ENCODE assay signal across 8 cellular contexts in the genomic region with DNA sequence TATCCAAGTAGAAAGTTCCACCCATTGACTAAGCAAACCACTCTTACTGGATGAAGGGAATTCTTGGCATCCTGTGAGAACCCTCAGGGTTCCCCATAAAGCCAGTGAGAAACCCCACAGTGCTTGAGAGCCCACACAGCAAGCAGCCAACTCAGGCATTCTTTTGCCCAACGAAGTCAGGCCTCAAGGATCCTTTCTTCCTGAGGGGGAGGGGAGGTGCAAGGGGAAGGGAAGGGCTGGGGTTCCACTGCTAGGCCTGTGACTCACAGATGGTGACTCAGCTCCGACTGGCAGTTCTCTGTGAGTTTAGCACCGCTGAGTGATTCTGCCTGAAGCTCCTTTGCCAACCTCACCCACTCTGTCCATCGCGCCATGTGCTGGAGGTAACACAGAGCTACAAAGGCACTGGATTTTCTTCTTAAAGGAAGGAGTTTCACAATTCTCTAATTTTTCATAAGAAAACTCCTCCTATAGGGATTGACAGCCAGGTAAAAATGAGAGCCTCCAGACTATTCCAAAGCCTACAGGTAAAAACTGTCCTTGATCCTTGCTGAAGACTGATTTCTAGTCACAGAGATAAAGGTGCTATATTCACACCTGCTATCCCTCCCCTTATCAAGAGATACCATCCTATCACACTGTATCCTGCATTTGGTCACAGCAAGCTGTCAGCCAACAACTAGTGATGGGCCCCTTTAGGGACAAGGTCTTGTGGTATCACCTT. TPM values are rescaled to one million over a fixed set of nuclear protein-coding genes. Genes with fewer than 3 reads are reported as not detected.
DNase-seq lines count a peak whose midpoint lies in the region; ATAC-seq and TF ChIP-seq lines count a peak whose summit lies in the region.

No MANE protein-coding gene starts in this region.

- peak overlapping the region; percentile 28; the same call in 1 of the 2 replicates for H3K27ac ChIP-seq in BLaER1

- H3K9me3 ChIP-seq in BLaER1, result no peaks in the 10 kb centered on the region

- ATAC-seq in left lobe of liver (peak; percentile 1), GM18858 (IDR thresholded peaks at IDR 0.05; ENCODE audit: unreplicated experiment) (no peak), HG02884 (IDR thresholded peaks at IDR 0.05; ENCODE audit: unreplicated experiment) (no peak)

- H3K4me3 ChIP-seq in BLaER1, result peak overlapping the region; percentile 99; the same call in 1 of the 2 replicates

- H3K4me1 ChIP-seq in BLaER1, result peaks cover 86% of the 10 kb centered on the region

- H3K9ac ChIP-seq in BLaER1, result peak overlapping the region; percentile 53; the same call in 1 of the 2 replicates

- peaks cover 77% of the 10 kb centered on the region for H3K4me1 Mint-ChIP-seq in chondrocyte (ENCODE audit: low read depth)

- peaks cover 85% of the 10 kb centered on the region for H3K36me3 ChIP-seq in BLaER1

- no peak for TF ChIP-seq CTCF in chondrocyte (IDR thresholded peaks at IDR 0.05)

- peaks cover 52% of the 10 kb centered on the region for H3K36me3 Mint-ChIP-seq in chondrocyte (ENCODE audit: low read depth)

- DNase-seq in LHCN-M2 (ENCODE audit: low read depth) (peak; percentile 99), chondrocyte (ENCODE audit: low spot score) (no peak), left lobe of liver (ENCODE audit: low spot score) (no peak)
- DNase-seq in activated CD4-positive, alpha-beta T cell treated with anti-CD3 and anti-CD28 coated beads for 48 hours, result peak; percentile 91
- DNase-seq in stimulated activated CD4-positive, alpha-beta T cell treated with anti-CD3 and anti-CD28 coated beads, Interleukin-4, amount 100 ng/mL, for 4 hours, result peak; percentile 73 to 93

- peaks cover 98% of the 10 kb centered on the region for H4K20me1 ChIP-seq in BLaER1

- no peaks in the 10 kb centered on the region for H3K27me3 ChIP-seq in BLaER1

- no peaks in the 10 kb centered on the region for H3K27me3 Mint-ChIP-seq in chondrocyte (ENCODE audit: low read depth)

- H3K4me3 Mint-ChIP-seq in chondrocyte (ENCODE audit: unreplicated experiment), result peak overlapping the region; percentile 81

- H3K4me2 ChIP-seq in BLaER1, result peak overlapping the region; percentile 93

- H3K9me3 Mint-ChIP-seq in chondrocyte (ENCODE audit: low read depth), result no peaks in the 10 kb centered on the region

- peak overlapping the region; percentile 98 for H3K27ac Mint-ChIP-seq in chondrocyte (ENCODE audit: unreplicated experiment)

RNA-seq across cellular contexts. Expression of gene ENO1, which starts 4.8 kb away (rescaled TPM):
- total RNA-seq in LHCN-M2 (2014; rRNA removed), result 2,184 and 2,442 TPM in 2 replicates
- polyA plus RNA-seq in LHCN-M2 (2012), result 2,381 TPM
- total RNA-seq in chondrocyte, result 955 to 1,165 TPM (median 1,154 TPM) in 3 replicates
- 382 TPM for total RNA-seq in left lobe of liver

RNA-seq across cellular contexts. Expression of gene RERE, which starts 56.2 kb away (rescaled TPM):
- total RNA-seq in LHCN-M2 (2014; rRNA removed) (5.6 and 9.8 TPM in 2 replicates), chondrocyte (64.9 to 83.8 TPM (median 65.8 TPM) in 3 replicates), left lobe of liver (30.9 TPM)
- polyA plus RNA-seq in LHCN-M2 (2012), result 22.4 TPM

Comparison
In these comparisons a context has a peak if more than half of its experiments do, and no peak if none do; other contexts are left out.
1. DNase-seq: peak in LHCN-M2 (single experiment), activated CD4-positive, alpha-beta T cell treated with anti-CD3 and anti-CD28 coated beads for 48 hours (single experiment) and stimulated activated CD4-positive, alpha-beta T cell treated with anti-CD3 and anti-CD28 coated beads, Interleukin-4, amount 100 ng/mL, for 4 hours (2 of 2); none in chondrocyte (single experiment) and left lobe of liver (single experiment).